8 cellular contexts compared by ENCODE assay signal in genomic region chr4:152536545-152537182, GRCh38. TPM values are rescaled to one million over a fixed set of nuclear protein-coding genes. Genes with fewer than 3 reads are reported as not detected.
DNase-seq lines count a peak whose midpoint lies in the region; ATAC-seq and TF ChIP-seq lines count a peak whose summit lies in the region.

No MANE protein-coding gene starts in this region.

- CTCF ChIA-PET in T-cell (lab: Charles Lee) = interaction anchor here (0.8 to 6.3 kb wide), 8 partner anchors 11 to 143 kb away, joined by 3 to 53 read pairs (median 4); partner anchors contain the start of gene TMEM154 (in 1 of the 2)

- H3K36me3 ChIP-seq in lower lobe of right lung = peaks cover 5% of the 10 kb centered on the region

- no peaks in the 10 kb centered on the region for H3K27me3 ChIP-seq in lower lobe of right lung (ENCODE audit: low read depth)

- POLR2A ChIA-PET in T-cell (lab: Charles Lee) = interaction anchor here (0.5 to 3.3 kb wide), 15 partner anchors 11 to 1503 kb away, joined by 3 to 14 read pairs (median 5); partner anchors contain the start of gene RPS3A (in 1 of the 2)

- peaks cover 47% of the 10 kb centered on the region for H3K4me1 ChIP-seq in lower lobe of right lung

- H3K27ac ChIP-seq in lower lobe of right lung = peak overlapping the region; percentile 97

- ATAC-seq in GM19455 (IDR thresholded peaks at IDR 0.05; ENCODE audit: unreplicated experiment) (peak; percentile 41), HG03520 (IDR thresholded peaks at IDR 0.05; ENCODE audit: unreplicated experiment) (peak; percentile 27), T-cell (replicated peaks in 1 of 4) (peak; percentile 59 to 64 (median 60)), lower lobe of right lung (peak; percentile 49 to 57)
- peak; percentile 67 for ATAC-seq in stimulated activated naive CD8-positive, alpha-beta T cell treated with anti-CD3 and anti-CD28 coated beads, Interleukin-15, amount 100 ng/mL, for 72 hours

- H3K27ac Mint-ChIP-seq in T-cell = peak overlapping the region; percentile 97 to 100
- H3K27ac Mint-ChIP-seq in dendritic cell treated with granulocyte-macrophage colony-stimulating factor and Interleukin-4, amounts not matched to agents 40 ng/mL and 50 ng/mL, for 4 days = peak overlapping the region; percentile 91
- H3K27ac Mint-ChIP-seq in stimulated activated naive CD8-positive, alpha-beta T cell treated with anti-CD3 and anti-CD28 coated beads, Interleukin-15, amount 100 ng/mL, for 72 hours = peak overlapping the region; percentile 96 to 98

- H3K27me3 Mint-ChIP-seq in T-cell = no peaks in the 10 kb centered on the region
- H3K27me3 Mint-ChIP-seq in dendritic cell treated with granulocyte-macrophage colony-stimulating factor and Interleukin-4, amounts not matched to agents 40 ng/mL and 50 ng/mL, for 4 days = no peaks in the 10 kb centered on the region
- no peaks in the 10 kb centered on the region for H3K27me3 Mint-ChIP-seq in stimulated activated naive CD8-positive, alpha-beta T cell treated with anti-CD3 and anti-CD28 coated beads, Interleukin-15, amount 100 ng/mL, for 72 hours

- H3K4me1 Mint-ChIP-seq in T-cell = peaks cover 63 to 75% (median 68%) of the 10 kb centered on the region in 3 donors
- peaks cover 51% of the 10 kb centered on the region for H3K4me1 Mint-ChIP-seq in dendritic cell treated with granulocyte-macrophage colony-stimulating factor and Interleukin-4, amounts not matched to agents 40 ng/mL and 50 ng/mL, for 4 days (ENCODE audit: low read depth)
- H3K4me1 Mint-ChIP-seq in stimulated activated naive CD8-positive, alpha-beta T cell treated with anti-CD3 and anti-CD28 coated beads, Interleukin-15, amount 100 ng/mL, for 72 hours = peaks cover 62% of the 10 kb centered on the region

- intact Hi-C loops in dendritic cell treated with granulocyte-macrophage colony-stimulating factor and Interleukin-4, amounts not matched to agents 40 ng/mL and 50 ng/mL, for 4 days (cut with micrococcal nuclease) = loop anchor here (2.0 to 5.0 kb wide), 3 partner anchors 106 to 1439 kb away; partner anchors contain the start of genes ARFIP1, RPS3A and TIGD4
- intact Hi-C loops in lower lobe of right lung (cut with DNase I) = no loop called here

- H3K9me3 Mint-ChIP-seq in T-cell = no peaks in the 10 kb centered on the region
- H3K9me3 Mint-ChIP-seq in dendritic cell treated with granulocyte-macrophage colony-stimulating factor and Interleukin-4, amounts not matched to agents 40 ng/mL and 50 ng/mL, for 4 days = no peaks in the 10 kb centered on the region
- no peaks in the 10 kb centered on the region for H3K9me3 Mint-ChIP-seq in stimulated activated naive CD8-positive, alpha-beta T cell treated with anti-CD3 and anti-CD28 coated beads, Interleukin-15, amount 100 ng/mL, for 72 hours

- H3K4me3 ChIP-seq in lower lobe of right lung = peak overlapping the region; percentile 98

- H3K9me3 ChIP-seq in lower lobe of right lung = no peaks in the 10 kb centered on the region

- no peak for TF ChIP-seq CTCF in lower lobe of right lung (IDR thresholded peaks at IDR 0.05)

- peaks cover 16% of the 10 kb centered on the region for H3K36me3 Mint-ChIP-seq in T-cell
- H3K36me3 Mint-ChIP-seq in dendritic cell treated with granulocyte-macrophage colony-stimulating factor and Interleukin-4, amounts not matched to agents 40 ng/mL and 50 ng/mL, for 4 days (ENCODE audit: low read depth) = peaks cover 44% of the 10 kb centered on the region

- peak overlapping the region; percentile 97 to 98 (median 98) for H3K4me3 Mint-ChIP-seq in T-cell
- H3K4me3 Mint-ChIP-seq in dendritic cell treated with granulocyte-macrophage colony-stimulating factor and Interleukin-4, amounts not matched to agents 40 ng/mL and 50 ng/mL, for 4 days = peak overlapping the region; percentile 100
- peak overlapping the region; percentile 99 to 100 for H3K4me3 Mint-ChIP-seq in stimulated activated naive CD8-positive, alpha-beta T cell treated with anti-CD3 and anti-CD28 coated beads, Interleukin-15, amount 100 ng/mL, for 72 hours

- peak; percentile 57 for DNase-seq in EH (ENCODE audit: low read depth)
- DNase-seq in T-cell = peak in 28 of 34 experiments; percentile 53 to 80 (median 71)
- no peak for DNase-seq in lower lobe of right lung
- DNase-seq in stimulated activated naive CD8-positive, alpha-beta T cell treated with anti-CD3 and anti-CD28 coated beads, Interleukin-15, amount 100 ng/mL, for 72 hours = peak in 1 of 2 donors; percentile 83
- no peak for DNase-seq in amniotic stem cell (lab: John Stamatoyannopoulos, UW)

RNA-seq across cellular contexts. Expression of gene FBXW7, which starts 0.8 kb away (rescaled TPM):
- total RNA-seq in T-cell = 100 to 1,000 TPM in 2 of 5 donors, 10 to 100 TPM in 3; 91.9 to 131 (median 96.0) TPM
- 39.6 TPM for total RNA-seq in lower lobe of right lung

Comparison
In these comparisons a context has a peak if more than half of its experiments do, and no peak if none do; other contexts are left out.
1. DNase-seq: peak in EH (single experiment) and T-cell (28 of 34); none in lower lobe of right lung (single experiment) and amniotic stem cell (single experiment).
2. Peak in every context shown above with its lines, with median percentiles within 50 percentile points of each other: ATAC-seq, H3K27ac Mint-ChIP-seq and H3K4me3 Mint-ChIP-seq.